20 cellular contexts compared by ENCODE assay signal in the genomic region with DNA sequence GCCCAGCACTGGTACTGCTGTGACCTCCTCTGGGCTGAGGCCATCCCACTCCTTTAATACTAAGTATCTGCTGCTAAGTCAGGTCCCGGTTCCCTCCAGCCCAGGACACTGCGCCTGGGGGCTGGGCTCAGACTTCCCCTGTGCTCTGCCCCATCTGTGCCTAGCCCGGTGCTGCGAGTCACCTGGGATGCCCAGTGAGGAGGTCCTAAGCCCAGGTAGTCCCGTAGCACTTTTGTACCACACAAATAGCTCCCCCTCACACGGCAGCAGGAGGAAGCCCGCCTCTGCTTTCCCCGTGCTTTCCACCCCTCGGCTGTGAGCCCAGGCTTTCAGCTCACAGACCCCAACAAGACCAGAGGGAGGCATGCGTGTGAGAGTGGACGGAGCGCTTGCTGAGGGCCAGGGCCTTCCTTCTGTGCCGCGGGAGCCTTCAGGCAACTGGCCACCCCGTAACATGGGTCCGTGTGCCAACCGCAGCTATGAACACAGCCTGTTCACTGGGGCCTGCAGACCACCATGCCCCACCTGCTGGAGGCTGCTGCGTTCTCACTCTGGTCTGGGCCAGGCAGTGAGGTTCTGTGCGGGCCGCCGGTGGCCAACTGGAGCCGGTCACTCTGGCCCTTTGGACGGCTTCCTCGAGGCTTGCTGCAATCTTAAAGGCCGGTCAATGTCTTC.
"Had no signal": no experiment of that assay in that cellular context is flagged by ENCODE, and none has a peak within 500 bp of the region (broad histone marks: within the 10 kb centered on the region; RNA-seq: fewer than 3 reads in every experiment).

No MANE protein-coding gene starts in this region.

- H3K36me3 ChIP-seq: ovary, uterus had no signal

- H3K36me3 Mint-ChIP-seq: stimulated activated effector memory CD8-positive, alpha-beta T cell treated with anti-CD3 and anti-CD28 coated beads, Interleukin-12 subunit alpha, Interleukin-12 subunit beta, amount 100 ng/mL, for 72 hours had no signal

- ATAC-seq: activated CD8-positive, alpha-beta T cell treated with anti-CD3 and anti-CD28 coated beads for 36 hours; left lobe of liver; sciatic nerve; stimulated activated effector memory CD8-positive, alpha-beta T cell treated with anti-CD3 and anti-CD28 coated beads, Interleukin-12 subunit alpha, Interleukin-12 subunit beta, amount 100 ng/mL, for 72 hours had no signal

- H3K9me3 Mint-ChIP-seq: activated CD4-positive, alpha-beta T cell treated with anti-CD3 and anti-CD28 coated beads, Interleukin-2, amount 10 ng/mL, durations not matched to agents 24 days and 14 days; activated CD8-positive, alpha-beta T cell treated with anti-CD3 and anti-CD28 coated beads for 36 hours had no signal

- H3K4me3 Mint-ChIP-seq: activated CD4-positive, alpha-beta T cell treated with anti-CD3 and anti-CD28 coated beads, Interleukin-2, amount 10 ng/mL, durations not matched to agents 24 days and 14 days; activated CD8-positive, alpha-beta T cell treated with anti-CD3 and anti-CD28 coated beads for 36 hours; brain; neural crest cell; stimulated activated effector memory CD8-positive, alpha-beta T cell treated with anti-CD3 and anti-CD28 coated beads, Interleukin-12 subunit alpha, Interleukin-12 subunit beta, amount 100 ng/mL, for 72 hours had no signal

- H3K27me3 ChIP-seq: dorsolateral prefrontal cortex, ovary, tibial artery, uterus had no signal

- H3K4me3 ChIP-seq: dorsolateral prefrontal cortex, ovary, smooth muscle cell, tibial artery, uterus had no signal

- H3K27me3 Mint-ChIP-seq: activated CD4-positive, alpha-beta T cell treated with anti-CD3 and anti-CD28 coated beads, Interleukin-2, amount 10 ng/mL, durations not matched to agents 24 days and 14 days; activated CD8-positive, alpha-beta T cell treated with anti-CD3 and anti-CD28 coated beads for 36 hours; brain had no signal

- H3K4me2 ChIP-seq: smooth muscle cell had no signal

- H3K27ac ChIP-seq: ovary, tibial artery, uterus had no signal

- DNase-seq: activated CD4-positive, alpha-beta T cell treated with anti-CD3 and anti-CD28 coated beads, Interleukin-2, amount 10 ng/mL, durations not matched to agents 24 days and 14 days; activated CD8-positive, alpha-beta T cell treated with anti-CD3 and anti-CD28 coated beads for 36 hours; activated naive CD4-positive, alpha-beta T cell treated with Interleukin-2 at 50 U/mL for 16 hours; activated T-cell treated with anti-CD3 and anti-CD28 coated beads, Interleukin-2, amount 50 U/mL, for 1 hour; anterior cingulate cortex; erythroblast; foreskin melanocyte; hypothalamus; ovary; stimulated activated CD4-positive, alpha-beta T cell treated with anti-CD3 and anti-CD28 coated beads, Interleukin-4, amount 100 ng/mL, for 24 hours; tibial artery had no signal

- H3K4me1 Mint-ChIP-seq: activated CD4-positive, alpha-beta T cell treated with anti-CD3 and anti-CD28 coated beads, Interleukin-2, amount 10 ng/mL, durations not matched to agents 24 days and 14 days; neural crest cell had no signal

- H3K4me1 ChIP-seq: uterus had no signal

- H3K9me3 ChIP-seq: ovary, tibial artery, uterus had no signal

- H3K27ac Mint-ChIP-seq: activated CD4-positive, alpha-beta T cell treated with anti-CD3 and anti-CD28 coated beads, Interleukin-2, amount 10 ng/mL, durations not matched to agents 24 days and 14 days; activated CD8-positive, alpha-beta T cell treated with anti-CD3 and anti-CD28 coated beads for 36 hours; activated T-helper 2 cell treated with anti-CD3 and anti-CD28 coated beads, Interferon-gamma antibody, Interleukin-2, Interleukin-4, amounts not matched to agents 10 μg/mL and 5 μg/mL and 100 μg/mL, durations not matched to agents 14 hours and 24 hours and 36 hours; stimulated activated effector memory CD8-positive, alpha-beta T cell treated with anti-CD3 and anti-CD28 coated beads, Interleukin-12 subunit alpha, Interleukin-12 subunit beta, amount 100 ng/mL, for 72 hours had no signal
